In genomic region chr2:218292700-218293014, GRCh38 we compare ENCODE assay signal across 1 cellular context.
TF ChIP-seq lines count a peak whose summit lies in the region.

No MANE protein-coding gene starts in this region.

TF ChIP-seq in HCT116, 20 proteins besides CTCF, POLR2A, EP300 and RAD21 (continued from another document):
- no peak for TF ChIP-seq ZNF274 (IDR thresholded peaks at IDR 0.05; ENCODE audit: low read depth, low read length)
- TF ChIP-seq REST (IDR thresholded peaks at IDR 0.05; ENCODE audit: low read depth) = no peak
- no peak for TF ChIP-seq EGR1 (IDR thresholded peaks at IDR 0.05; ENCODE audit: low read depth)
TF ChIP-seq in HCT116: peak in this region for 0.
